Comparison of ENCODE assay signal across 8 cellular contexts in genomic region chr1:2513939-2514650, GRCh38. TPM values are rescaled to one million over a fixed set of nuclear protein-coding genes. Genes with fewer than 3 reads are reported as not detected.
"Had no signal": no experiment of that assay in that cellular context is flagged by ENCODE, and none has a peak within 500 bp of the region (broad histone marks: within the 10 kb centered on the region; RNA-seq: fewer than 3 reads in every experiment).

No MANE protein-coding gene starts in this region.

- H3K4me3 Mint-ChIP-seq: H9 had no signal

- H3K9ac ChIP-seq: GM23248 had no signal

- DNase-seq: GM23248, GOT3, H9, HCEC 1CT, IMR-90, KBM-7 had no signal

- H3K27ac ChIP-seq: GM23248 had no signal

- H2AFZ ChIP-seq: GM23248 had no signal

- H3K4me3 ChIP-seq: GM23248 had no signal

- H3K4me1 Mint-ChIP-seq: H9 had no signal

- H3K9me3 Mint-ChIP-seq: H9 had no signal

- FAIRE-seq: HTR-8/SVneo had no signal

RNA-seq across cellular contexts. Expression of gene HES5, which starts 16.0 kb away (rescaled TPM):
- total RNA-seq: GM23248, H4, H9, IMR-90 had no signal
- polyA plus RNA-seq: GM23248, IMR-90 had no signal

RNA-seq across cellular contexts. Expression of gene PLCH2, which starts 38.0 kb away (rescaled TPM):
- total RNA-seq: GM23248 had no signal
- polyA plus RNA-seq: GM23248 had no signal
